ENCODE assay signal across 1 cellular context in genomic region chr1:1122078-1122811, GRCh38.
TF ChIP-seq lines count a peak whose summit lies in the region.

No MANE protein-coding gene starts in this region.

TF ChIP-seq in K562, 482 proteins besides CTCF, POLR2A, EP300 and RAD21 (continued from another document and continues in another):
- TF ChIP-seq ZNF121 (CRISPR knock-in tag; conservative IDR thresholded peaks at IDR 0.05) (no peak), FOXK1 (CRISPR knock-in tag; IDR thresholded peaks at IDR 0.05; ENCODE audit: borderline replicate concordance) (no peak), SMARCA5 (IDR thresholded peaks at IDR 0.05) (no peak), NR2F6 (CRISPR knock-in tag; IDR thresholded peaks at IDR 0.05) (no peak), PHF21A (IDR thresholded peaks at IDR 0.05; ENCODE audit: borderline replicate concordance, low read depth) (no peak), RFX7 (CRISPR knock-in tag; IDR thresholded peaks at IDR 0.05) (no peak), TSC22D4 (tag; IDR thresholded peaks at IDR 0.05) (no peak), MEIS2 (IDR thresholded peaks at IDR 0.05; ENCODE audit: partially characterized antibody) (no peak), XRCC4 (IDR thresholded peaks at IDR 0.05; ENCODE audit: extremely low read depth, insufficient read depth, insufficient read length) (no peak), ZBTB2 (IDR thresholded peaks at IDR 0.05) (no peak), KAT8 (IDR thresholded peaks at IDR 0.05; ENCODE audit: low read depth) (no peak), ZBTB7A (IDR thresholded peaks at IDR 0.05; ENCODE audit: borderline replicate concordance, control insufficient read depth, low read depth, low read length) (peak; percentile 80; the same call in 1 of the 2 replicates), CEBPZ (IDR thresholded peaks at IDR 0.05; ENCODE audit: borderline replicate concordance, low read depth, low read length) (no peak), POLR2AphosphoS2 (IDR thresholded peaks at IDR 0.05; ENCODE audit: low read length) (no peak), ZNF354B (CRISPR knock-in tag; IDR thresholded peaks at IDR 0.05) (no peak), FOXA1 (IDR thresholded peaks at IDR 0.05; ENCODE audit: borderline replicate concordance) (no peak), ETV6 (IDR thresholded peaks at IDR 0.05; ENCODE audit: borderline replicate concordance in 1 of 2, low read depth in 2 of 2, low read length in 1 of 2) (no peak), ETV6 (CRISPR knock-in tag; IDR thresholded peaks at IDR 0.05; ENCODE audit: borderline replicate concordance) (no peak), ZNF133 (CRISPR knock-in tag; IDR thresholded peaks at IDR 0.05) (no peak), BRCA1 (IDR thresholded peaks at IDR 0.05) (no peak), BRCA1 (CRISPR knock-in tag; IDR thresholded peaks at IDR 0.05) (no peak), FOXJ3 (CRISPR knock-in tag; IDR thresholded peaks at IDR 0.05) (no peak), ZNF583 (CRISPR knock-in tag; IDR thresholded peaks at IDR 0.05) (no peak), ZNF224 (CRISPR knock-in tag; IDR thresholded peaks at IDR 0.05) (no peak), CEBPG (CRISPR knock-in tag; IDR thresholded peaks at IDR 0.05) (no peak), CEBPG (tag; conservative IDR thresholded peaks at IDR 0.05 in 1 of 2, IDR thresholded peaks at IDR 0.05 in 1 of 2) (no peak), ZHX1 (conservative IDR thresholded peaks at IDR 0.05; ENCODE audit: low read length) (no peak), CBX1 (IDR thresholded peaks at IDR 0.05; ENCODE audit: low read depth) (no peak), BACH1 (tag; IDR thresholded peaks at IDR 0.05) (no peak), STAG1 (CRISPR knock-in tag; IDR thresholded peaks at IDR 0.05; ENCODE audit: borderline replicate concordance) (peak; percentile 94), KAT2B (IDR thresholded peaks at IDR 0.05; ENCODE audit: low read depth, low read length) (no peak), ELF4 (CRISPR knock-in tag; IDR thresholded peaks at IDR 0.05) (no peak), ZEB2 (IDR thresholded peaks at IDR 0.05) (no peak), GABPB1 (CRISPR knock-in tag; IDR thresholded peaks at IDR 0.05) (0 out of 2 replicates have a peak, but pooled peaks have one; percentile 46), TFAP4 (CRISPR knock-in tag; IDR thresholded peaks at IDR 0.05; ENCODE audit: borderline replicate concordance) (peak; percentile 60; the same call in 1 of the 2 replicates), ZNF12 (CRISPR knock-in tag; IDR thresholded peaks at IDR 0.05) (0 out of 2 replicates have a peak, but pooled peaks have one; percentile 33), ZNF561 (CRISPR knock-in tag; conservative IDR thresholded peaks at IDR 0.05) (no peak), ZNF77 (CRISPR knock-in tag; IDR thresholded peaks at IDR 0.05) (no peak), MGA (IDR thresholded peaks at IDR 0.05) (no peak), ZNF263 (CRISPR knock-in tag; IDR thresholded peaks at IDR 0.05; ENCODE audit: borderline replicate concordance) (peak; percentile 70; the same call in 1 of the 2 replicates), YY1 (IDR thresholded peaks at IDR 0.05; ENCODE audit: borderline replicate concordance in 1 of 3, control insufficient read depth in 1 of 3, extremely low read depth in 1 of 3, insufficient read depth in 3 of 3, insufficient read length in 1 of 3, insufficient replicate concordance in 2 of 3, low read depth in 1 of 3, low read length in 2 of 3) (no peak), SMC3 (conservative IDR thresholded peaks at IDR 0.05; ENCODE audit: insufficient read depth, low read depth, low read length) (peak; percentile 93), ZNF280A (IDR thresholded peaks at IDR 0.05; ENCODE audit: low read depth, partially characterized antibody) (no peak)
